In genomic region chr19:5983367-5983955, GRCh38 we compare ENCODE assay signal across 1 cellular context.
TF ChIP-seq lines count a peak whose summit lies in the region.

No MANE protein-coding gene starts in this region.

TF ChIP-seq in WTC11, 78 proteins besides CTCF, POLR2A, EP300 and RAD21 (continued from another document):
- no peak for TF ChIP-seq ATF2 (CRISPR knock-in tag; IDR thresholded peaks at IDR 0.05; ENCODE audit: borderline replicate concordance, low read depth)
- no peak for TF ChIP-seq TEAD4 (CRISPR knock-in tag; IDR thresholded peaks at IDR 0.05)
- TF ChIP-seq ZMAT4 (CRISPR knock-in tag; IDR thresholded peaks at IDR 0.05) = no peak
- TF ChIP-seq FOXK1 (CRISPR knock-in tag; IDR thresholded peaks at IDR 0.05) = no peak
- no peak for TF ChIP-seq ZNF121 (CRISPR knock-in tag; IDR thresholded peaks at IDR 0.05)
- TF ChIP-seq ZNF232 (CRISPR knock-in tag; IDR thresholded peaks at IDR 0.05) = no peak
